ENCODE assay signal across 2 cellular contexts in the genomic region with DNA sequence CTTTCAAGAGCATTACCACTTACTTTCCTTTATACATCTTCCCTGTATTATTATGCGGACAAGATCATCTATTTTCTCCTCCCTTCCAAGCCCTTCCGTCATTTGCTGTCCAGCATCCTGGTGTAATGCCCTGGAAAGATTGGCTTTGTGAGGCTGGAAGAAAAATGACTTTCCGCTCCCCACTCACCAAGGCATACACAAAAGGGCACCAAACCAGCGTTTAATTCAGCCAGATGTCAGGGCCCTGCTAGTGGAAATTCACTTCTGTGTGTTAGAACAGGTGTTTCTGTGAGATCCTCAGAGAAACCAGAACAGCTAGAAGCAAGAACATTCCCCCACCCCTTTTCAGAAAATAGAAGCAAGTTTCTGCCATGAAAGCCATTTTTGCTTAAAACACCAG.
TF ChIP-seq lines count a peak whose summit lies in the region.

No MANE protein-coding gene starts in this region.

TF ChIP-seq in SK-N-SH treated with all-trans-retinoic acid at 6 μM for 48 hours, 23 proteins besides CTCF, POLR2A, EP300 and RAD21 (continued from another document):
- TF ChIP-seq GLIS3 (CRISPR knock-in tag; IDR thresholded peaks at IDR 0.05): no peak
TF ChIP-seq in SK-N-SH treated with all-trans-retinoic acid at 6 μM for 48 hours: peak in this region for 1.

TF ChIP-seq in SK-N-SH, 30 proteins besides CTCF, POLR2A, EP300 and RAD21 (continued from another document):
- TF ChIP-seq, protein P1, sequence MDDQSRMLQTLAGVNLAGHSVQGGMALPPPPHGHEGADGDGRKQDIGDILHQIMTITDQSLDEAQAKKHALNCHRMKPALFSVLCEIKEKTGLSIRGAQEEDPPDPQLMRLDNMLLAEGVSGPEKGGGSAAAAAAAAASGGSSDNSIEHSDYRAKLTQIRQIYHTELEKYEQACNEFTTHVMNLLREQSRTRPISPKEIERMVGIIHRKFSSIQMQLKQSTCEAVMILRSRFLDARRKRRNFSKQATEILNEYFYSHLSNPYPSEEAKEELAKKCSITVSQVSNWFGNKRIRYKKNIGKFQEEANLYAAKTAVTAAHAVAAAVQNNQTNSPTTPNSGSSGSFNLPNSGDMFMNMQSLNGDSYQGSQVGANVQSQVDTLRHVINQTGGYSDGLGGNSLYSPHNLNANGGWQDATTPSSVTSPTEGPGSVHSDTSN (IDR thresholded peaks at IDR 0.05): no peak
- no peak for TF ChIP-seq TAF1 (IDR thresholded peaks at IDR 0.05; ENCODE audit: borderline replicate concordance, low read depth, low read length)
- TF ChIP-seq ELF1 (IDR thresholded peaks at IDR 0.05): no peak
- TF ChIP-seq RXRA (IDR thresholded peaks at IDR 0.05; ENCODE audit: borderline replicate concordance, low read depth): no peak
- TF ChIP-seq MEF2A (IDR thresholded peaks at IDR 0.05; ENCODE audit: borderline replicate concordance, low read depth): no peak
- TF ChIP-seq JUND (IDR thresholded peaks at IDR 0.05): no peak
- no peak for TF ChIP-seq FOSL2 (IDR thresholded peaks at IDR 0.05; ENCODE audit: borderline replicate concordance, low read depth)
- no peak for TF ChIP-seq RCOR1 (IDR thresholded peaks at IDR 0.05; ENCODE audit: low read length)
- no peak for TF ChIP-seq ZBTB33 (IDR thresholded peaks at IDR 0.05; ENCODE audit: borderline replicate concordance, low read depth)
- TF ChIP-seq TEAD4 (IDR thresholded peaks at IDR 0.05; ENCODE audit: borderline replicate concordance, insufficient read depth): no peak
- no peak for TF ChIP-seq GATA2 (CRISPR knock-in tag; IDR thresholded peaks at IDR 0.05)
- TF ChIP-seq, protein P2, sequence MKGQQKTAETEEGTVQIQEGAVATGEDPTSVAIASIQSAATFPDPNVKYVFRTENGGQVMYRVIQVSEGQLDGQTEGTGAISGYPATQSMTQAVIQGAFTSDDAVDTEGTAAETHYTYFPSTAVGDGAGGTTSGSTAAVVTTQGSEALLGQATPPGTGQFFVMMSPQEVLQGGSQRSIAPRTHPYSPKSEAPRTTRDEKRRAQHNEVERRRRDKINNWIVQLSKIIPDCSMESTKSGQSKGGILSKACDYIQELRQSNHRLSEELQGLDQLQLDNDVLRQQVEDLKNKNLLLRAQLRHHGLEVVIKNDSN (IDR thresholded peaks at IDR 0.05; ENCODE audit: borderline replicate concordance, low read depth): no peak
- no peak for TF ChIP-seq EZH2phosphoT487 (IDR thresholded peaks at IDR 0.05; ENCODE audit: borderline replicate concordance, low read depth)
- no peak for TF ChIP-seq NRF1 (IDR thresholded peaks at IDR 0.05; ENCODE audit: low read depth, low read length)
- no peak for TF ChIP-seq MXI1 (IDR thresholded peaks at IDR 0.05; ENCODE audit: low read depth, low read length)
- no peak for TF ChIP-seq NFIC (IDR thresholded peaks at IDR 0.05; ENCODE audit: borderline replicate concordance)
